Comparison of ENCODE assay signal across 8 cellular contexts in genomic region chrX:74133156-74133796, GRCh38.
DNase-seq lines count a peak whose midpoint lies in the region; ATAC-seq and TF ChIP-seq lines count a peak whose summit lies in the region.

No MANE protein-coding gene starts in this region.

- H3K4me3 ChIP-seq in GM12864 (ENCODE audit: low read depth, low read length): no peak overlapping the region

- peak; percentile 54 for TF ChIP-seq CTCF in GM12864 (IDR thresholded peaks at IDR 0.05; ENCODE audit: low read depth, low read length, missing control alignments)

- DNase-seq in AG08395 (ENCODE audit: low spot score) (peak; percentile 83), GM12864 (ENCODE audit: low read depth) (no peak), NCI-H2196 treated with DMSO at 0.1 percent for 48 hours (lab: John Stamatoyannopoulos, UW; ENCODE audit: unreplicated experiment) (peak; percentile 17), amniotic epithelial cell (ENCODE audit: low read depth) (peak; percentile 64), left cardiac atrium (no peak), retina (peak; percentile 50)

- ATAC-seq in HG02884 (IDR thresholded peaks at IDR 0.05; ENCODE audit: unreplicated experiment): peak; percentile 66
- ATAC-seq in left cardiac atrium: peak; percentile 49 to 68
- no peak for ATAC-seq in HG02973 (IDR thresholded peaks at IDR 0.05; ENCODE audit: unreplicated experiment)

- intact Hi-C loops in left cardiac atrium (cut with DNase I): loop anchor here in 1 of 2 donors (5.0 kb wide), 2 partner anchors 116 to 276 kb away; no protein-coding TSS in a partner anchor

Comparison
In these comparisons a context has a peak if more than half of its experiments do, and no peak if none do; other contexts are left out.
1. DNase-seq: peak in AG08395 (single experiment), NCI-H2196 treated with DMSO at 0.1 percent for 48 hours (single experiment), amniotic epithelial cell (single experiment) and retina (single experiment); none in GM12864 (single experiment) and left cardiac atrium (single experiment).